ENCODE assay signal across 10 cellular contexts in genomic region chr1:62285984-62286481, GRCh38. TPM values are rescaled to one million over a fixed set of nuclear protein-coding genes. Genes with fewer than 3 reads are reported as not detected.
DNase-seq lines count a peak whose midpoint lies in the region; ATAC-seq, FAIRE-seq and TF ChIP-seq lines count a peak whose summit lies in the region.
"Had no signal": no experiment of that assay in that cellular context is flagged by ENCODE, and none has a peak within 500 bp of the region (broad histone marks: within the 10 kb centered on the region; RNA-seq: fewer than 3 reads in every experiment).

No MANE protein-coding gene starts in this region.

- intact Hi-C loops in left colon (cut with DNase I, micrococcal nuclease) = no loop called here

- peaks cover 6% of the 10 kb centered on the region for H3K27me3 ChIP-seq in bronchial epithelial cell (ENCODE audit: control insufficient read depth, insufficient read depth, low read length)

- DNase-seq in NCI-H146 (lab: John Stamatoyannopoulos, UW) (peak; percentile 62), NCI-H146 treated with DMSO at 0.1 percent for 48 hours (lab: John Stamatoyannopoulos, UW; ENCODE audit: unreplicated experiment) (no peak), bronchial epithelial cell (ENCODE audit: low read depth) (peak; percentile 11), left colon (peak in 1 of 2 donors; percentile 37), superior temporal gyrus (ENCODE audit: extremely low spot score) (peak; percentile 26)
- DNase-seq in effector CD4-positive, alpha-beta T cell = no peak

- FAIRE-seq in bronchial epithelial cell (lab: Jason Lieb, UNC) = peak; percentile 70
- FAIRE-seq: A204.1, islet of Langerhans had no signal

- TF ChIP-seq CTCF in bronchial epithelial cell (IDR thresholded peaks at IDR 0.05; ENCODE audit: insufficient read depth, low read length, severe bottlenecking) = no peak

- H3K36me3 ChIP-seq in bronchial epithelial cell (ENCODE audit: control insufficient read depth, insufficient read depth, low read length) = no peaks in the 10 kb centered on the region

- ATAC-seq in left colon (peak; percentile 47), GM18868 (IDR thresholded peaks at IDR 0.05; ENCODE audit: unreplicated experiment) (no peak), HG03342 (IDR thresholded peaks at IDR 0.05; ENCODE audit: unreplicated experiment) (no peak)

- H3K4me3 ChIP-seq in bronchial epithelial cell (ENCODE audit: low read depth, low read length) = no peak overlapping the region

RNA-seq across cellular contexts. Expression of gene KANK4, which starts 33.2 kb away (rescaled TPM):
- total RNA-seq in bronchial epithelial cell = 0.13 and 0.26 TPM in 2 replicates
- 1 to 10 TPM in 1 of 2 donors, under 1 TPM in 1; 0.50 to 2.8 TPM for total RNA-seq in left colon

Comparison
In these comparisons a context has a peak if more than half of its experiments do, and no peak if none do; other contexts are left out.
1. DNase-seq: peak in NCI-H146 (single experiment), bronchial epithelial cell (single experiment) and superior temporal gyrus (single experiment); none in NCI-H146 treated with DMSO at 0.1 percent for 48 hours (single experiment) and effector CD4-positive, alpha-beta T cell (single experiment).